ENCODE assay signal across 1 cellular context in genomic region chr1:25520446-25521061, GRCh38.
A peak's percentile ranks its signal among the peaks of the same experiment; 100 is the strongest.
TF ChIP-seq lines count a peak whose summit lies in the region.

No MANE protein-coding gene starts in this region.

TF ChIP-seq in K562, 482 proteins besides CTCF, POLR2A, EP300 and RAD21 (continued from another document):
- TF ChIP-seq SFPQ (IDR thresholded peaks at IDR 0.05; ENCODE audit: low read depth, low read length) (no peak), SRSF1 (IDR thresholded peaks at IDR 0.05; ENCODE audit: low read depth, low read length) (no peak), GTF2B (IDR thresholded peaks at IDR 0.05; ENCODE audit: extremely low read depth, insufficient read length) (no peak), L3MBTL2 (IDR thresholded peaks at IDR 0.05) (no peak), SMARCA4 (IDR thresholded peaks at IDR 0.05) (no peak), NR2F6 (CRISPR knock-in tag; IDR thresholded peaks at IDR 0.05) (no peak), ZBED1 (IDR thresholded peaks at IDR 0.05) (no peak), POLR3G (IDR thresholded peaks at IDR 0.05; ENCODE audit: extremely low read depth, insufficient read length, insufficient replicate concordance) (no peak), ESRRB (CRISPR knock-in tag; IDR thresholded peaks at IDR 0.05; ENCODE audit: borderline replicate concordance) (no peak), NUFIP1 (IDR thresholded peaks at IDR 0.05; ENCODE audit: partially characterized antibody) (no peak), E2F1 (CRISPR knock-in tag; IDR thresholded peaks at IDR 0.05) (no peak; the same call in 1 of the 2 replicates), ZBTB9 (CRISPR knock-in tag; IDR thresholded peaks at IDR 0.05) (no peak), MECOM (CRISPR knock-in tag; IDR thresholded peaks at IDR 0.05) (no peak), ZNF507 (tag; conservative IDR thresholded peaks at IDR 0.05) (no peak), BDP1 (IDR thresholded peaks at IDR 0.05; ENCODE audit: insufficient read depth, insufficient read length) (no peak), WHSC1 (IDR thresholded peaks at IDR 0.05; ENCODE audit: low read length) (no peak), ZBTB26 (CRISPR knock-in tag; IDR thresholded peaks at IDR 0.05) (0 out of 2 replicates have a peak, but pooled peaks have one; percentile 51), TARDBP (IDR thresholded peaks at IDR 0.05) (no peak), RBBP5 (IDR thresholded peaks at IDR 0.05; ENCODE audit: borderline replicate concordance, insufficient read depth, low read length, poor library complexity, severe bottlenecking) (no peak), SMC3 (conservative IDR thresholded peaks at IDR 0.05; ENCODE audit: insufficient read depth, low read depth, low read length) (peak; percentile 71; the same call in 1 of the 2 replicates), ZNF592 (IDR thresholded peaks at IDR 0.05) (no peak; the same call in none of the 2 replicates), PHF20 (IDR thresholded peaks at IDR 0.05; ENCODE audit: partially characterized antibody) (no peak), FOXK2 (conservative IDR thresholded peaks at IDR 0.05 in 1 of 2, IDR thresholded peaks at IDR 0.05 in 1 of 2; ENCODE audit: low read depth in 2 of 2) (no peak), DEAF1 (CRISPR knock-in tag; IDR thresholded peaks at IDR 0.05) (peak; percentile 79), SIX5 (IDR thresholded peaks at IDR 0.05; ENCODE audit: borderline replicate concordance in 1 of 2, insufficient read depth in 1 of 2, low read depth in 1 of 2, low read length in 2 of 2) (no peak), JUND (IDR thresholded peaks at IDR 0.05; ENCODE audit: borderline replicate concordance, low read depth, low read length) (0 out of 2 replicates have a peak, but pooled peaks have one; percentile 18), JUND (tag; IDR thresholded peaks at IDR 0.05; ENCODE audit: borderline replicate concordance, low read depth, low read length) (no peak), RBM22 (IDR thresholded peaks at IDR 0.05; ENCODE audit: low read depth, low read length, poor library complexity, severe bottlenecking) (no peak), GTF2A2 (tag; IDR thresholded peaks at IDR 0.05) (no peak), ZNF239 (CRISPR knock-in tag; IDR thresholded peaks at IDR 0.05) (no peak), ARID3A (IDR thresholded peaks at IDR 0.05; ENCODE audit: borderline replicate concordance, low read depth, low read length) (peak; percentile 80), TCF15 (CRISPR knock-in tag; IDR thresholded peaks at IDR 0.05) (no peak), ZNF184 (CRISPR knock-in tag; IDR thresholded peaks at IDR 0.05) (no peak), TEAD1 (CRISPR knock-in tag; IDR thresholded peaks at IDR 0.05) (no peak), HMBOX1 (IDR thresholded peaks at IDR 0.05) (no peak), ZFP36 (IDR thresholded peaks at IDR 0.05; ENCODE audit: low read depth, low read length, partially characterized antibody) (no peak), ARID3B (CRISPR knock-in tag; IDR thresholded peaks at IDR 0.05; ENCODE audit: borderline replicate concordance) (no peak)
